Comparison of ENCODE assay signal across 18 cellular contexts in the genomic region with DNA sequence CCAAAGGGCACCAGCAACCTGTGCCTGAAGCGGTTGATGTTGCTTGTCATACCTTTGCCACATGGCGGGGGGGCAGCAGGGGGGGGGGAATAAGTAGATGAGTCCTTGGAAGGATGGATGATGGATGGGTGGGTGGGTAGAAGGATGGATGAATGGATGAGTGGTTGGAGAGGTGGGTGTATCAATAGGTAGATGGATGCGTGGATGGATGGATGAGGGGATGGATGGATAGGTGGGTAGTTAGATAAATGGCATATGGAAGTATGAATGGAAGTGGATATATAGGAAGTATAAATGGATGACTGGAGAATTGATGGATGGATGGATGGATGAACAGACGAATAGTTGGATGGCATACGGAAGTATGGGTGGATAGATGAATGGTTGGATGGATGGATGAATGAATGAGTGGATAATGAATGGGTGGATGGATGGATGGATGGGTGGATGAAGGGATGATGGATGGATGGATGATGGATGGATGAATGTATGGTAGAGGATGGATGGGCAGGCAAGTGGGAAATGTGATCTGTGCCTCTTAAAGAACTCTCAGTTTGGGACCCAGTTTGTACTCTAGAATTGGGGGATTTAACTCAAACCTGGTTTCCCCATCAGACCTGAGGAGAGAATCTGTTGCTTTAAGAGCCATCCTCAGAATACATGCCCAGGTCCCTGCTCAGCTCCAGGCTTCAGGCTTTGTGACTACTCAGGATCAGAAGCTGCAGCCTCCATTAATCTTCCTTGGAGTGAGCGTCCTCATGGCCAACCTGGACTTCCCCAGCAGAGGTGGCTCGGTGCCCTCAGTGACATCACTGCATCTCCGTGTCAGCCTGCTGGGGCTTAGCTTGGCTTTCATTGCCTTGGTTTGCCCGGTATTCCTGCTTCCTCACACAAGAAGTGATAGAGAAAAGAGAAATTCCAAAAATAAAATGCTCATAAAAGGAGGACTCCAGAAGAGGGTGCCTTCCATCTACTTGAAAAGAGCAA. TPM values are rescaled to one million over a fixed set of nuclear protein-coding genes. Genes with fewer than 3 reads are reported as not detected.
DNase-seq lines count a peak whose midpoint lies in the region; ATAC-seq and FAIRE-seq lines count a peak whose summit lies in the region.
"Had no signal": no experiment of that assay in that cellular context is flagged by ENCODE, and none has a peak within 500 bp of the region (broad histone marks: within the 10 kb centered on the region; RNA-seq: fewer than 3 reads in every experiment).

No MANE protein-coding gene starts in this region.

- ATAC-seq in activated naive CD8-positive, alpha-beta T cell treated with anti-CD3 and anti-CD28 coated beads, Interleukin-2, amount 50 U/mL, for 24 hours: no peak
- ATAC-seq in T-cell (replicated peaks in 1 of 4): no peak
- ATAC-seq in GM18858 (IDR thresholded peaks at IDR 0.05; ENCODE audit: unreplicated experiment): no peak
- ATAC-seq: heart left ventricle had no signal

- H3K9me3 Mint-ChIP-seq in activated naive CD8-positive, alpha-beta T cell (ENCODE audit: low read depth): no peaks in the 10 kb centered on the region
- no peaks in the 10 kb centered on the region for H3K9me3 Mint-ChIP-seq in activated naive CD8-positive, alpha-beta T cell treated with anti-CD3 and anti-CD28 coated beads, Interleukin-2, amount 50 U/mL, for 24 hours
- H3K9me3 Mint-ChIP-seq in T-cell: no peaks in the 10 kb centered on the region

- H3K27me3 ChIP-seq in effector memory CD4-positive, alpha-beta T cell (replicated peaks; ENCODE audit: control insufficient read depth, insufficient read depth, low read length, poor library complexity, severe bottlenecking): no peaks in the 10 kb centered on the region
- H3K27me3 ChIP-seq: heart left ventricle, testis had no signal

- peak overlapping the region; percentile 88 for H3K27ac Mint-ChIP-seq in activated naive CD8-positive, alpha-beta T cell
- no peak overlapping the region for H3K27ac Mint-ChIP-seq in activated naive CD8-positive, alpha-beta T cell treated with anti-CD3 and anti-CD28 coated beads, Interleukin-2, amount 50 U/mL, for 24 hours
- H3K27ac Mint-ChIP-seq in T-cell: peak overlapping the region; percentile 81 to 99

- no peak for DNase-seq in activated naive CD8-positive, alpha-beta T cell treated with anti-CD3 and anti-CD28 coated beads, Interleukin-2, amount 50 U/mL, for 24 hours
- DNase-seq in T-cell (no peak), urothelium cell line (ENCODE audit: low spot score) (no peak), NCI-H748 treated with DMSO at 0.1 percent for 48 hours (lab: John Stamatoyannopoulos, UW) (no peak)
- DNase-seq in effector memory CD4-positive, alpha-beta T cell: no peak
- DNase-seq in stimulated activated CD4-positive, alpha-beta T cell treated with anti-CD3 and anti-CD28 coated beads, Interleukin-15, amount 100 ng/mL, for 24 hours: no peak
- DNase-seq: activated CD4-positive, alpha-beta T cell treated with anti-CD3 and anti-CD28 coated beads, Interleukin-2, amount 50 U/mL, for 4 hours; heart left ventricle; KG1; left ventricle myocardium inferior; NCI-H2081; NCI-H510A; stimulated activated CD4-positive, alpha-beta T cell treated with anti-CD3 and anti-CD28 coated beads, Interleukin-4, amount 100 ng/mL, for 4 hours; testis had no signal

- CTCF ChIA-PET in T-cell (lab: Charles Lee): interaction anchor here in 1 of 2 donors (0.5 kb wide), 1 partner anchor 78 kb away, joined by 8 read pairs; no protein-coding TSS in a partner anchor

- no peak overlapping the region for H3K4me3 Mint-ChIP-seq in activated naive CD8-positive, alpha-beta T cell
- no peak overlapping the region for H3K4me3 Mint-ChIP-seq in activated naive CD8-positive, alpha-beta T cell treated with anti-CD3 and anti-CD28 coated beads, Interleukin-2, amount 50 U/mL, for 24 hours
- H3K4me3 Mint-ChIP-seq in T-cell: peak overlapping the region in 2 of 3 donors; percentile 31 to 75

- no peaks in the 10 kb centered on the region for H3K9me3 ChIP-seq in effector memory CD4-positive, alpha-beta T cell (ENCODE audit: control insufficient read depth, low read length)
- H3K9me3 ChIP-seq: heart left ventricle, left ventricle myocardium inferior, testis had no signal

- FAIRE-seq in urothelium cell line (lab: Jason Lieb, UNC): peak; percentile 17
- FAIRE-seq: colon, D721Med had no signal

- POLR2A ChIA-PET in T-cell (lab: Charles Lee): no interaction called here

- H3K36me3 Mint-ChIP-seq in activated naive CD8-positive, alpha-beta T cell: peaks cover 8% of the 10 kb centered on the region
- H3K36me3 Mint-ChIP-seq in activated naive CD8-positive, alpha-beta T cell treated with anti-CD3 and anti-CD28 coated beads, Interleukin-2, amount 50 U/mL, for 24 hours (ENCODE audit: low read depth): peaks cover 25% of the 10 kb centered on the region
- H3K36me3 Mint-ChIP-seq in T-cell: peaks cover 57% of the 10 kb centered on the region

- no peaks in the 10 kb centered on the region for H3K27me3 Mint-ChIP-seq in activated naive CD8-positive, alpha-beta T cell
- H3K27me3 Mint-ChIP-seq in activated naive CD8-positive, alpha-beta T cell treated with anti-CD3 and anti-CD28 coated beads, Interleukin-2, amount 50 U/mL, for 24 hours: no peaks in the 10 kb centered on the region
- H3K27me3 Mint-ChIP-seq in T-cell: no peaks in the 10 kb centered on the region

- H3K4me3 ChIP-seq in effector memory CD4-positive, alpha-beta T cell (ENCODE audit: insufficient read depth, low read depth, low read length, poor library complexity, severe bottlenecking): no peak overlapping the region
- H3K4me3 ChIP-seq: heart left ventricle, left ventricle myocardium inferior, testis had no signal

- H3K4me1 ChIP-seq in effector memory CD4-positive, alpha-beta T cell (ENCODE audit: control insufficient read depth, insufficient read depth, low read length, poor library complexity, severe bottlenecking): peaks cover 64% of the 10 kb centered on the region
- H3K4me1 ChIP-seq: left ventricle myocardium inferior had no signal

- peaks cover 61% of the 10 kb centered on the region for H3K36me3 ChIP-seq in effector memory CD4-positive, alpha-beta T cell (ENCODE audit: control insufficient read depth, insufficient read depth, low read length)
- H3K36me3 ChIP-seq: left ventricle myocardium inferior had no signal

- H3K27ac ChIP-seq in effector memory CD4-positive, alpha-beta T cell (ENCODE audit: insufficient read depth, low read length, poor library complexity, severe bottlenecking): peak overlapping the region; percentile 48
- H3K27ac ChIP-seq: left ventricle myocardium inferior, testis had no signal

- H3K4me1 Mint-ChIP-seq in activated naive CD8-positive, alpha-beta T cell (ENCODE audit: low read depth): peaks cover 66% of the 10 kb centered on the region
- peaks cover 51% of the 10 kb centered on the region for H3K4me1 Mint-ChIP-seq in activated naive CD8-positive, alpha-beta T cell treated with anti-CD3 and anti-CD28 coated beads, Interleukin-2, amount 50 U/mL, for 24 hours
- peaks cover 73 to 85% (median 77%) of the 10 kb centered on the region in 3 donors for H3K4me1 Mint-ChIP-seq in T-cell

RNA-seq across cellular contexts. Expression of a gene that starts 27.6 kb away (rescaled TPM):
- total RNA-seq in T-cell: 10 to 100 TPM; 39.6 to 79.2 (median 71.2) TPM

Comparison
In these comparisons a context has a peak if more than half of its experiments do, and no peak if none do; other contexts are left out.
1. H3K4me3 Mint-ChIP-seq: peak in T-cell (2 of 3); none in activated naive CD8-positive, alpha-beta T cell (single experiment) and activated naive CD8-positive, alpha-beta T cell treated with anti-CD3 and anti-CD28 coated beads, Interleukin-2, amount 50 U/mL, for 24 hours (single experiment).